ENCODE assay signal across 19 cellular contexts in the genomic region with DNA sequence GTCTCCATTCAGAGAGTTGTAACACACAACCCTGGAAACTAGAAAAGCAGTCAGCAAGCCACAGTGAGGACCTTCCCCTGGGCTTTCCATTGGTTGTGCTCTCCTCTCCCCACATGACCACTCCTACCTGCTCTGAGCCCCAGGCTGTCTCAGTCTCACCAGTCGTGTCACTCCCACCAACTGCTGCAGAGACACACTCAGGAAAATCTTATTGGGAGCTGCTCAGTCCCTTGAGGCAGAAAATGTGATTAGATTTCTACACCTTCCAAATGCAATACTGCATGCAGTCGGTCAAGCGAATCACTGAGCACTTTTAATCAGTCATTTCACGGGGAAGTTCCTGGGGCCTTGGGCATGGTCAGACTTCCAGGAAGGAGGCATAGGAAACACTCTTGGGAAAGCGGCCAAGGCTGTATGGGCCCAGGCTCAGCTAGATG.
DNase-seq lines count a peak whose midpoint lies in the region; ATAC-seq and TF ChIP-seq lines count a peak whose summit lies in the region.
"Had no signal": no experiment of that assay in that cellular context is flagged by ENCODE, and none has a peak within 500 bp of the region (broad histone marks: within the 10 kb centered on the region; RNA-seq: fewer than 3 reads in every experiment).

No MANE protein-coding gene starts in this region.

- DNase-seq in A673 (ENCODE audit: low spot score) = peak; percentile 2
- DNase-seq in MG63 = peak; percentile 35
- DNase-seq in kidney glomerular epithelial cell (lab: John Stamatoyannopoulos, UW) = peak; percentile 69
- DNase-seq in NCI-H226 = no peak
- no peak for DNase-seq in naive thymus-derived CD8-positive, alpha-beta T cell
- DNase-seq: activated effector memory CD4-positive, alpha-beta T cell treated with Interleukin-2 at 50 U/mL for 16 hours; cerebellar nuclear complex; effector memory CD4-positive, alpha-beta T cell; MV-4-11; NCI-H2029 treated with DMSO at 0.1 percent for 48 hours; NCI-H526 treated with DMSO at 0.1 percent for 48 hours; stimulated activated naive CD8-positive, alpha-beta T cell treated with anti-CD3 and anti-CD28 coated beads, Interleukin-15, Interleukin-2, amounts not matched to agents 100 U/mL and 50 U/mL, for 24 hours had no signal

- no peak overlapping the region for H3K4me3 ChIP-seq in A673 (ENCODE audit: low read depth, low read length, poor library complexity, severe bottlenecking)
- H3K4me3 ChIP-seq in MG63 = no peak overlapping the region
- H3K4me3 ChIP-seq: right atrium auricular region, SK-N-MC had no signal

- H3K4me3 Mint-ChIP-seq in brain = peak overlapping the region in 1 of 5 experiments; percentile 20
- H3K4me3 Mint-ChIP-seq in naive thymus-derived CD8-positive, alpha-beta T cell = no peak overlapping the region
- H3K4me3 Mint-ChIP-seq: CD14-positive monocyte, type B pancreatic cell had no signal

- peaks cover 10 to 26% (median 19%) of the 10 kb centered on the region in 5 experiments for H3K9me3 Mint-ChIP-seq in brain
- peaks cover 3 to 36% (median 13%) of the 10 kb centered on the region in 9 donors for H3K9me3 Mint-ChIP-seq in naive thymus-derived CD8-positive, alpha-beta T cell

- no peak overlapping the region for H3K27ac ChIP-seq in A673 (ENCODE audit: low read depth, low read length, poor library complexity, severe bottlenecking)
- H3K27ac ChIP-seq: right atrium auricular region, SK-N-MC had no signal

- no peak for TF ChIP-seq CTCF in A673 (conservative IDR thresholded peaks at IDR 0.05; ENCODE audit: low read depth, low read length)
- no peak for TF ChIP-seq CTCF in brain (conservative IDR thresholded peaks at IDR 0.05)

- H3K27me3 ChIP-seq in A673 (replicated peaks; ENCODE audit: insufficient read depth, low read depth, low read length, poor library complexity) = no peaks in the 10 kb centered on the region
- peaks cover 3% of the 10 kb centered on the region for H3K27me3 ChIP-seq in MG63
- H3K27me3 ChIP-seq: right atrium auricular region had no signal

- no TSS peak for BruUV-seq in A673 (replicated peaks; lab: Mats Ljungman, UMichigan)

- no peaks in the 10 kb centered on the region for H3K9me3 ChIP-seq in A673 (ENCODE audit: low read depth, low read length, poor library complexity, severe bottlenecking)
- no peaks in the 10 kb centered on the region; the same call in none of the 2 replicates for H3K9me3 ChIP-seq in MG63

- H3K27me3 Mint-ChIP-seq in brain = peaks cover 3% of the 10 kb centered on the region
- H3K27me3 Mint-ChIP-seq in naive thymus-derived CD8-positive, alpha-beta T cell = no peaks in the 10 kb centered on the region
- H3K27me3 Mint-ChIP-seq: type B pancreatic cell had no signal

- peak overlapping the region in 4 of 5 experiments; percentile 7 to 92 (median 66) for H3K27ac Mint-ChIP-seq in brain
- H3K27ac Mint-ChIP-seq in naive thymus-derived CD8-positive, alpha-beta T cell = no peak overlapping the region
- H3K27ac Mint-ChIP-seq: CD14-positive monocyte, type B pancreatic cell had no signal

- ATAC-seq in GM21447 (IDR thresholded peaks at IDR 0.05; ENCODE audit: unreplicated experiment) = no peak
- ATAC-seq in GM18519 (IDR thresholded peaks at IDR 0.05; ENCODE audit: low FRiP score, unreplicated experiment) = no peak
- ATAC-seq in naive thymus-derived CD8-positive, alpha-beta T cell = no peak
- ATAC-seq: stimulated activated naive CD8-positive, alpha-beta T cell treated with anti-CD3 and anti-CD28 coated beads, Interleukin-15, Interleukin-2, amounts not matched to agents 100 U/mL and 50 U/mL, for 24 hours had no signal

- peaks cover 6% of the 10 kb centered on the region for H3K4me1 ChIP-seq in A673 (ENCODE audit: insufficient read depth, low read length, poor library complexity, severe bottlenecking)
- H3K4me1 ChIP-seq: right atrium auricular region had no signal

- H3K36me3 ChIP-seq in A673 (ENCODE audit: insufficient read depth, low read length, poor library complexity, severe bottlenecking) = no peaks in the 10 kb centered on the region
- H3K36me3 ChIP-seq in MG63 = no peaks in the 10 kb centered on the region
- H3K36me3 ChIP-seq: right atrium auricular region had no signal

- CTCF ChIA-PET in A673 (lab: Charles Lee) = no interaction called here

- intact Hi-C loops in A673 (cut with micrococcal nuclease; ENCODE audit: unreplicated experiment) = no loop called here

- H3K4me1 Mint-ChIP-seq in brain = peaks cover 19% of the 10 kb centered on the region
- no peaks in the 10 kb centered on the region for H3K4me1 Mint-ChIP-seq in naive thymus-derived CD8-positive, alpha-beta T cell
- H3K4me1 Mint-ChIP-seq: CD14-positive monocyte had no signal

- H3K36me3 Mint-ChIP-seq in brain = peaks cover 4% of the 10 kb centered on the region
- H3K36me3 Mint-ChIP-seq in naive thymus-derived CD8-positive, alpha-beta T cell = peaks cover 0 to 5% (median 0%) of the 10 kb centered on the region in 3 donors
- H3K36me3 Mint-ChIP-seq: CD14-positive monocyte, type B pancreatic cell had no signal

- POLR2A ChIA-PET in A673 (lab: Charles Lee; ENCODE audit: low non-redundant PET) = no interaction called here
- POLR2A ChIA-PET in naive thymus-derived CD8-positive, alpha-beta T cell (lab: Charles Lee) = no interaction called here

Comparison
In these comparisons a context has a peak if more than half of its experiments do, and no peak if none do; other contexts are left out.
1. DNase-seq: peak in A673 (single experiment), MG63 (single experiment) and kidney glomerular epithelial cell (single experiment); none in NCI-H226 (single experiment) and naive thymus-derived CD8-positive, alpha-beta T cell (0 of 10).
2. H3K27ac Mint-ChIP-seq: peak in brain (4 of 5); none in naive thymus-derived CD8-positive, alpha-beta T cell (0 of 10).